28 cellular contexts compared by ENCODE assay signal in the genomic region with DNA sequence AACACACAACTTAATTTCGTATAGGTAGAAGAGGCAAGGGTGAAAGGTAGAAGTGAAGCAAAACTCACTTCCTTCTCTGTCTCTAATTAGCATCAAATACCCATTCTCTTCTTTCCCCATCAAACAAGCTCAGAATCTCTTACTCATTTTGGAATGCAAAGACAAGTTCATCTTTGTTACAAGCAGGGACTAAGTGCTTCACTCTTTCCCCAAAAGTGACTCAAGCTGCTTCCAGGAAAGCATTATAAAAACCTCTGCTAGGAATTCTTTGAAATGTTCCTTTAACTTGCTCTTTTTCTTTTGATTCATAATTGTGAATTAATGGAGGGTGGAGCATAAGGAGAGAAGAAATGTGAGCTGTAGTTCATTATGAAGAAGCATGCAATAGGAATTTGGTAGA.
"Had no signal": no experiment of that assay in that cellular context is flagged by ENCODE, and none has a peak within 500 bp of the region (broad histone marks: within the 10 kb centered on the region; RNA-seq: fewer than 3 reads in every experiment).

No MANE protein-coding gene starts in this region.

- H2AFZ ChIP-seq: parathyroid adenoma had no signal

- H3K36me3 Mint-ChIP-seq: activated naive CD4-positive, alpha-beta T cell treated with anti-CD3 and anti-CD28 coated beads, Interleukin-2, amount 50 U/mL, for 72 hours had no signal

- H3K4me1 Mint-ChIP-seq: immature natural killer cell; naive thymus-derived CD8-positive, alpha-beta T cell; neural crest cell had no signal

- H3K27ac ChIP-seq: adrenal gland, epithelial cell of prostate, esophagus squamous epithelium, lower lobe of right lung, parathyroid adenoma, psoas muscle, sigmoid colon, testis, transverse colon, WERI-Rb-1 had no signal

- DNase-seq: activated CD4-positive, alpha-beta T cell treated with anti-CD3 and anti-CD28 coated beads for 1 hour; activated CD4-positive, alpha-beta T cell treated with anti-CD3 and anti-CD28 coated beads, Interleukin-2, amount 50 U/mL, for 1 hour; activated naive CD4-positive, alpha-beta T cell; activated T-cell treated with anti-CD3 and anti-CD28 coated beads for 4 hours; activated T-cell treated with anti-CD3 and anti-CD28 coated beads, Interleukin-2, amount 50 U/mL, for 72 hours; adrenal gland; dermis blood vessel endothelial cell; effector CD4-positive, alpha-beta T cell; esophagus squamous epithelium; head of caudate nucleus; hypothalamus; immature natural killer cell; lower lobe of right lung; mesenchymal stem cell; naive thymus-derived CD8-positive, alpha-beta T cell; nucleus accumbens; psoas muscle; sigmoid colon; stimulated activated CD4-positive, alpha-beta T cell treated with anti-CD3 and anti-CD28 coated beads, Interleukin-15, amount 100 ng/mL, for 24 hours; stimulated activated CD4-positive, alpha-beta T cell treated with anti-CD3 and anti-CD28 coated beads, Interleukin-2, amount 100 ng/mL, for 24 hours; stimulated activated naive CD4-positive, alpha-beta T cell treated with Interleukin-2 at 50 U/mL for 16 hours; testis; transverse colon; WERI-Rb-1 had no signal

- H3K36me3 ChIP-seq: adrenal gland, esophagus squamous epithelium, lower lobe of right lung, sigmoid colon, transverse colon, WERI-Rb-1 had no signal

- H3K27me3 ChIP-seq: adrenal gland, sigmoid colon, testis, transverse colon had no signal

- H3K9me3 ChIP-seq: adrenal gland, esophagus squamous epithelium, lower lobe of right lung, psoas muscle, sigmoid colon, testis, transverse colon had no signal

- H3K4me3 ChIP-seq: adrenal gland, esophagus squamous epithelium, lower lobe of right lung, psoas muscle, sigmoid colon, testis, transverse colon had no signal

- H3K4me3 Mint-ChIP-seq: activated T-cell treated with anti-CD3 and anti-CD28 coated beads, Interleukin-2, amount 50 U/mL, for 72 hours; immature natural killer cell; naive thymus-derived CD8-positive, alpha-beta T cell; neural crest cell had no signal

- H3K9me3 Mint-ChIP-seq: immature natural killer cell, neural crest cell had no signal

- ATAC-seq: activated naive CD4-positive, alpha-beta T cell treated with anti-CD3 and anti-CD28 coated beads, Interleukin-2, amount 50 U/mL, for 72 hours; activated T-cell treated with anti-CD3 and anti-CD28 coated beads, Interleukin-2, amount 50 U/mL, for 72 hours; lower lobe of right lung; naive thymus-derived CD8-positive, alpha-beta T cell; psoas muscle had no signal

- H3K79me2 ChIP-seq: parathyroid adenoma had no signal

- H3K4me1 ChIP-seq: adrenal gland, esophagus squamous epithelium, lower lobe of right lung, parathyroid adenoma, psoas muscle, sigmoid colon, transverse colon had no signal

- H3K27ac Mint-ChIP-seq: activated naive CD4-positive, alpha-beta T cell treated with anti-CD3 and anti-CD28 coated beads, Interleukin-2, amount 50 U/mL, for 72 hours; activated T-cell treated with anti-CD3 and anti-CD28 coated beads, Interleukin-2, amount 50 U/mL, for 72 hours; immature natural killer cell; naive thymus-derived CD8-positive, alpha-beta T cell had no signal
